30 cellular contexts compared by ENCODE assay signal in the genomic region with DNA sequence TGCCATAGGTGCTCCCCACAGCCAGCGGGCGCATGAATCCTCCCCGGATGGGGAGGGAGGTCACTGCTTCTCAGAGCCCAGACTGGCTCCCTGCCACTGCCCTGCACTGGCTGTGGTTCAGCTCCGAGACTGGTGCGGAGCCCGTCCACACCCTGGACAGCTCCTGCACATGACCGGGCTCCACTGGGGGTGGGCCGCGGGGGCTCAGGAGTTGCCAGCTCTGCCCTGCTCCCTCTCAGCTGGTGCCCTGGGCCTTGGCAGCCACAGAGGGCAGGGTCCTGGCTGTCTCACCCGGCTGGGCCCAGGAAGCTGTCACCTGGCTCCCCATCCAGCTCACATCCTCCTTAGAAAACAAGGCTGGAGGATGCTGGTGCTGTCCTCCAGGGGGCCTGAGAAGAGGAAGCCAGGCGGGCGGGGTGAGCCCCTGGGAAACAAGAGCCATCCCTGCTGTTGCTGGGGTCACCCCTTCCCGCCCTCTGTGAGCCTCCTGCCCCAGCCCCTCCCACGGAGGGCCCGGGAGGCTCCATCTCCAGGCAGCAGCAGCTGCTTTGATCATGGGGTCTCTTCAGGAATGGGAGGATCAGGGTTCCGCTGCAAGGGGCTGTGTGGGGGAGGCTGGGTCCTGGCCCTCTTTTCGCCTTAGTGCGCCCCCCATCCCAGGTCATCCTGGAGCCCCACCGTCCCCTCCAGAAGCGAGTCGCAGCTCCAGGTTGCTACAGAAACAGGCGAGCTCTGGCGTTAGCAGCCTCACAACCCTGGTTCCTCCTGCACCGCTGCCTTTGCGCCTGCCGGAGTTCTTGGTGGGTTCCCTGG.
A peak's percentile ranks its signal among the peaks of the same experiment; 100 is the strongest.
DNase-seq lines count a peak whose midpoint lies in the region; ATAC-seq and TF ChIP-seq lines count a peak whose summit lies in the region.
"Had no signal": no experiment of that assay in that cellular context is flagged by ENCODE, and none has a peak within 500 bp of the region (broad histone marks: within the 10 kb centered on the region; RNA-seq: fewer than 3 reads in every experiment).

No MANE protein-coding gene starts in this region.

- H3K9ac ChIP-seq in neural progenitor cell: no peak overlapping the region
- H3K9ac ChIP-seq: parathyroid adenoma had no signal

- no peak overlapping the region for H3K4me2 ChIP-seq in neural progenitor cell
- H3K4me2 ChIP-seq: A549 had no signal

- H3K4me1 Mint-ChIP-seq in chondrocyte (ENCODE audit: low read depth) (no peaks in the 10 kb centered on the region), neural progenitor cell (peaks cover 35% of the 10 kb centered on the region)
- H3K4me1 Mint-ChIP-seq: activated CD4-positive, alpha-beta T cell treated with anti-CD3 and anti-CD28 coated beads, Interleukin-2, amount 10 ng/mL, durations not matched to agents 24 days and 14 days; activated naive CD8-positive, alpha-beta T cell treated with anti-CD3 and anti-CD28 coated beads, Interleukin-2, amount 50 U/mL, for 24 hours; B cell had no signal

- H4K20me1 ChIP-seq in neural progenitor cell (ENCODE audit: low read depth): no peaks in the 10 kb centered on the region

- no peaks in the 10 kb centered on the region for H3K36me3 ChIP-seq in neural progenitor cell
- H3K36me3 ChIP-seq: HAP-1, thoracic aorta, vagina, WERI-Rb-1 had no signal

- no peaks in the 10 kb centered on the region for H3K9me3 ChIP-seq in neural progenitor cell (ENCODE audit: low read depth)
- H3K9me3 ChIP-seq: A549, HAP-1, vagina had no signal

- no peak overlapping the region for H3K27ac Mint-ChIP-seq in chondrocyte (ENCODE audit: unreplicated experiment)
- H3K27ac Mint-ChIP-seq in neural progenitor cell: no peak overlapping the region
- H3K27ac Mint-ChIP-seq: activated CD4-positive, alpha-beta T cell treated with anti-CD3 and anti-CD28 coated beads, Interleukin-2, amount 10 ng/mL, durations not matched to agents 24 days and 14 days; activated naive CD8-positive, alpha-beta T cell treated with anti-CD3 and anti-CD28 coated beads, Interleukin-2, amount 50 U/mL, for 24 hours; B cell had no signal

- DNase-seq in left ventricle myocardium superior: peak; percentile 18
- no peak for DNase-seq in cardiac septum (ENCODE audit: low spot score)
- peak; percentile 85 for DNase-seq in chondrocyte (ENCODE audit: low spot score)
- peak; percentile 32 for DNase-seq in neural progenitor cell (ENCODE audit: low spot score)
- no peak for DNase-seq in DMS79 treated with DMSO at 0.1 percent for 48 hours (lab: John Stamatoyannopoulos, UW)
- DNase-seq: activated CD4-positive, alpha-beta T cell treated with anti-CD3 and anti-CD28 coated beads, Interleukin-2, amount 10 ng/mL, durations not matched to agents 24 days and 14 days; activated effector memory CD4-positive, alpha-beta T cell treated with anti-CD3 and anti-CD28 coated beads, Interleukin-2, amount 50 U/mL, for 16 hours; activated naive CD8-positive, alpha-beta T cell treated with anti-CD3 and anti-CD28 coated beads, Interleukin-2, amount 50 U/mL, for 24 hours; activated T-cell treated with anti-CD3 and anti-CD28 coated beads, Interleukin-2, amount 50 U/mL, for 1 hour; cerebellar nuclear complex; DMS53; hippocampal formation; KG1; NCI-H1436; NCI-H2081 treated with DMSO at 0.1 percent for 48 hours; NCI-H446; SHP77; stimulated activated naive CD4-positive, alpha-beta T cell treated with Interleukin-2 at 50 U/mL for 16 hours; WERI-Rb-1 had no signal

- H3K36me3 Mint-ChIP-seq in chondrocyte (ENCODE audit: low read depth): peaks cover 7% of the 10 kb centered on the region
- H3K36me3 Mint-ChIP-seq in neural progenitor cell: no peaks in the 10 kb centered on the region

- H3K9me3 Mint-ChIP-seq in chondrocyte (ENCODE audit: low read depth) (peaks cover 11% of the 10 kb centered on the region), neural progenitor cell (peaks cover 17% of the 10 kb centered on the region)

- no peak overlapping the region for H3K27ac ChIP-seq in neural progenitor cell
- H3K27ac ChIP-seq: A549, dorsolateral prefrontal cortex, parathyroid adenoma, thoracic aorta, vagina, WERI-Rb-1 had no signal

- H3K4me1 ChIP-seq in neural progenitor cell: peaks cover 28% of the 10 kb centered on the region
- H3K4me1 ChIP-seq: A549, HAP-1, parathyroid adenoma, vagina had no signal

- peaks cover 8% of the 10 kb centered on the region for H3K27me3 ChIP-seq in neural progenitor cell

- no peaks in the 10 kb centered on the region for H3F3A ChIP-seq in neural progenitor cell (ENCODE audit: low read depth)

- H3K27me3 Mint-ChIP-seq in chondrocyte (ENCODE audit: low read depth) (peaks cover 31% of the 10 kb centered on the region), neural progenitor cell (ENCODE audit: insufficient read depth, low read depth) (peaks cover 16% of the 10 kb centered on the region)

- no peak for ATAC-seq in left ventricle myocardium superior
- ATAC-seq in HG03045 (IDR thresholded peaks at IDR 0.05; ENCODE audit: unreplicated experiment): no peak
- ATAC-seq in HG03135 (IDR thresholded peaks at IDR 0.05; ENCODE audit: unreplicated experiment): no peak
- ATAC-seq in HG02610 (IDR thresholded peaks at IDR 0.05; ENCODE audit: unreplicated experiment): no peak
- ATAC-seq: activated naive CD8-positive, alpha-beta T cell treated with anti-CD3 and anti-CD28 coated beads, Interleukin-2, amount 50 U/mL, for 24 hours had no signal

- TF ChIP-seq CTCF in chondrocyte (IDR thresholded peaks at IDR 0.05) (no peak), neural progenitor cell (IDR thresholded peaks at IDR 0.05) (peak; percentile 25)

- no peaks in the 10 kb centered on the region for H3K79me2 ChIP-seq in neural progenitor cell (ENCODE audit: low read depth)
- H3K79me2 ChIP-seq: parathyroid adenoma had no signal

- no peak overlapping the region for H2AFZ ChIP-seq in neural progenitor cell (replicated peaks)
- H2AFZ ChIP-seq: parathyroid adenoma had no signal

- no peak overlapping the region for H3K4me3 ChIP-seq in neural progenitor cell
- H3K4me3 ChIP-seq: A549, dorsolateral prefrontal cortex, HAP-1, lung, thoracic aorta, vagina had no signal

- H3K4me3 Mint-ChIP-seq in chondrocyte (ENCODE audit: unreplicated experiment) (no peak overlapping the region), neural progenitor cell (no peak overlapping the region)
- H3K4me3 Mint-ChIP-seq: activated CD4-positive, alpha-beta T cell treated with anti-CD3 and anti-CD28 coated beads, Interleukin-2, amount 10 ng/mL, durations not matched to agents 24 days and 14 days; activated naive CD8-positive, alpha-beta T cell treated with anti-CD3 and anti-CD28 coated beads, Interleukin-2, amount 50 U/mL, for 24 hours; B cell had no signal

- intact Hi-C loops in left ventricle myocardium superior (cut with micrococcal nuclease): no loop called here
- intact Hi-C loops in cardiac septum (cut with DNase I): no loop called here

Comparison
In these comparisons a context has a peak if more than half of its experiments do, and no peak if none do; other contexts are left out.
1. DNase-seq: peak in left ventricle myocardium superior (single experiment), chondrocyte (single experiment) and neural progenitor cell (single experiment); none in cardiac septum (single experiment) and DMS79 treated with DMSO at 0.1 percent for 48 hours (single experiment).